In the genomic region with DNA sequence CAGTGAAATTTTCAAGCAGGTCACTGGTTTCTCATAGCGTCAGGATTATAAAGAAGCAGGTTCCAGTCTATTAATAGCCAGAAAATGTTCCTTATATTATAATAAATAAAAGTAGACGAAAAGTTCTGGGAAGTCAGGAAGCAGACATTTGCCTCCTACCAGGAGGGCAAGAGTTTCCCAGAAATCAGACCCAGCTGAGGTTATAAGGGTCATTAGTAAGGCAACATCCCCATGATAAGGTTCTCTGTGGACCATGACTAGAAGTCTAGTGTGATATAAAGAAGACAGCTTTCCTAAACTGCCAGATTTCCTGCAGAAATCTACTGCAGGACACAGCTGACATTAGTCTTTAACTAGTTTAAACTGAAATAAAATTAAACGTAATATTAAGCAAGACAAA, we compare ENCODE assay signal across 18 cellular contexts.
"Had no signal": no experiment of that assay in that cellular context is flagged by ENCODE, and none has a peak within 500 bp of the region (broad histone marks: within the 10 kb centered on the region; RNA-seq: fewer than 3 reads in every experiment).

No MANE protein-coding gene starts in this region.

- ATAC-seq: esophagus mucosa; gastrocnemius medialis; naive thymus-derived CD8-positive, alpha-beta T cell; stimulated activated memory B cell treated with anti-CD40 and anti-IgM and Interleukin-4, amounts not matched to agents 10 μg/mL and 1 μg/mL and 100 μg/mL, for 72 hours; stimulated activated naive CD8-positive, alpha-beta T cell treated with anti-CD3 and anti-CD28 coated beads, Interleukin-15, Interleukin-2, amounts not matched to agents 100 U/mL and 50 U/mL, for 24 hours had no signal

- H3K27me3 Mint-ChIP-seq: type B pancreatic cell had no signal

- DNase-seq: foreskin fibroblast; gastrocnemius medialis; head of caudate nucleus; mammary epithelial cell; naive thymus-derived CD8-positive, alpha-beta T cell; nephron progenitor cell; nucleus accumbens; right cardiac atrium; spleen; stimulated activated CD4-positive, alpha-beta T cell treated with anti-CD3 and anti-CD28 coated beads, Interleukin-4, amount 100 ng/mL, for 4 hours; stimulated activated naive CD8-positive, alpha-beta T cell treated with anti-CD3 and anti-CD28 coated beads, Interleukin-15, Interleukin-2, amounts not matched to agents 100 U/mL and 50 U/mL, for 24 hours; substantia nigra; testis; tibial artery had no signal

- H3K36me3 Mint-ChIP-seq: naive thymus-derived CD8-positive, alpha-beta T cell; stimulated activated memory B cell treated with anti-CD40 and anti-IgM and Interleukin-4, amounts not matched to agents 10 μg/mL and 1 μg/mL and 100 μg/mL, for 72 hours; type B pancreatic cell had no signal

- H3K4me1 Mint-ChIP-seq: central memory CD8-positive, alpha-beta T cell; naive thymus-derived CD8-positive, alpha-beta T cell had no signal

- H3K4me3 Mint-ChIP-seq: central memory CD8-positive, alpha-beta T cell; naive thymus-derived CD8-positive, alpha-beta T cell; nephron progenitor cell; stimulated activated memory B cell treated with anti-CD40 and anti-IgM and Interleukin-4, amounts not matched to agents 10 μg/mL and 1 μg/mL and 100 μg/mL, for 72 hours; type B pancreatic cell had no signal

- H3K9me3 Mint-ChIP-seq: central memory CD8-positive, alpha-beta T cell; naive thymus-derived CD8-positive, alpha-beta T cell; nephron progenitor cell; stimulated activated memory B cell treated with anti-CD40 and anti-IgM and Interleukin-4, amounts not matched to agents 10 μg/mL and 1 μg/mL and 100 μg/mL, for 72 hours; type B pancreatic cell had no signal

- H3K27ac Mint-ChIP-seq: naive thymus-derived CD8-positive, alpha-beta T cell; stimulated activated memory B cell treated with anti-CD40 and anti-IgM and Interleukin-4, amounts not matched to agents 10 μg/mL and 1 μg/mL and 100 μg/mL, for 72 hours; type B pancreatic cell had no signal
